8 cellular contexts compared by ENCODE assay signal in the genomic region with DNA sequence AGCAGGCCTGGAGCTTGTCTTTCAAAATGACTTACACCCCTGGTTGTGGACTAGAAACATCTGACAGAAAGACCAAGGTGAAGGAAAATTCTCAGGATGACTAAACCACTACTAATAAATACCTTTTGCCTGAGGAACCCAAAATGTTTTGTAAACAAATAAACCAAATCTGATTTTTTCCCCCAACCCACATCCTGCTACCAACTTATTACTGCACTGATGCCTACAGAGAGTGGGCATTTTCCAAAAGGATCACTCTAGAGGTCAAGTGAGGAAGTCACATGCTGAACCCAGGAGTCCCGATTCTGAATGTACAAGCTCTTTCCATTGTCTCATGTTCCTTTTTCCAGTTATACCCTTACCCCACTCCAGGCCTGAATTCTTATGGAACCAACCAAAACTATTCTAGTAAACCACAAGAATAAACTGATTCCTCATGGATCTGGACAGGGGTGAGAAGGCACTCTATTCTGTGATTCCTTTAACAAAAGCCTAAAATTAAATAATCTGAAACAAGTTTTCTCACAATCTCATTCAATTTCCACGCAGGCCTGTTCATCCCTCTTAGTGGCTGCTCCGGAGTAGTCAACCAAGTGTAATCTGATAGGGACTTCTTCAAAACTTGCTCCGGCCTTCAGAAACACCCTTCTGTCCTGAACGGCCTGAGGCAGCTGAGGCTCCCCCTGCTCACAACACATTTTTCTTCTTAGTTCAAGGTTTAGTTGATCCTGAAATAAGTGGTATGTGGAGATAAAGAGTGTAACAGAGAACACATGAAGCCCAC. TPM values are rescaled to one million over a fixed set of nuclear protein-coding genes. Genes with fewer than 3 reads are reported as not detected.
A peak's percentile ranks its signal among the peaks of the same experiment; 100 is the strongest.
DNase-seq lines count a peak whose midpoint lies in the region; ATAC-seq, FAIRE-seq and TF ChIP-seq lines count a peak whose summit lies in the region.

No MANE protein-coding gene starts in this region.

- peak overlapping the region; percentile 90 for H3K4me3 Mint-ChIP-seq in astrocyte (ENCODE audit: unreplicated experiment)

- H2BK120ac ChIP-seq in mesendoderm (ENCODE audit: low read depth, low read length), result no peak overlapping the region

- H3K36me3 ChIP-seq in astrocyte (ENCODE audit: insufficient read depth, low read length) (peaks cover 22% of the 10 kb centered on the region), mesendoderm (ENCODE audit: control insufficient read depth, insufficient read depth, low read length) (no peaks in the 10 kb centered on the region)

- H3K79me1 ChIP-seq in mesendoderm (ENCODE audit: low read length), result peaks cover 8% of the 10 kb centered on the region

- no peak overlapping the region for H3K23ac ChIP-seq in mesendoderm (ENCODE audit: low read length)

- CTCF ChIA-PET in A549 (lab: Yijun Ruan, JAX), result interaction anchor here (0.6 to 42.1 kb wide), 8 partner anchors 10 to 40 kb away, joined by 3 to 831 read pairs (median 10); no protein-coding TSS in a partner anchor

- H3K4me1 ChIP-seq in A549 (peaks cover 17% of the 10 kb centered on the region), astrocyte (ENCODE audit: insufficient read depth, low read length) (peaks cover 29% of the 10 kb centered on the region), mesendoderm (ENCODE audit: control insufficient read depth, low read depth, low read length) (peaks cover 4% of the 10 kb centered on the region)

- H4K8ac ChIP-seq in mesendoderm (ENCODE audit: low read depth, low read length), result no peak overlapping the region

- no peak overlapping the region for H2AK5ac ChIP-seq in mesendoderm (ENCODE audit: low read length)

- H3K4me3 ChIP-seq in A549, result peak overlapping the region; percentile 84; the same call in 2 of the 3 replicates
- peak overlapping the region; percentile 70 for H3K4me3 ChIP-seq in HL-60 (replicated peaks; ENCODE audit: insufficient read depth, low read length)
- H3K4me3 ChIP-seq in astrocyte (ENCODE audit: insufficient read depth, low read depth, low read length), result peak overlapping the region; percentile 92
- no peak overlapping the region for H3K4me3 ChIP-seq in mesendoderm (ENCODE audit: low read length)

- no peaks in the 10 kb centered on the region for H3K9me3 Mint-ChIP-seq in astrocyte (ENCODE audit: unreplicated experiment)

- no peaks in the 10 kb centered on the region for H3K27me3 ChIP-seq in HL-60 (ENCODE audit: insufficient read depth, poor library complexity, severe bottlenecking)
- H3K27me3 ChIP-seq in astrocyte (ENCODE audit: insufficient read depth, low read length), result no peaks in the 10 kb centered on the region
- H3K27me3 ChIP-seq in mesendoderm (ENCODE audit: insufficient read depth, low read length, poor library complexity), result no peaks in the 10 kb centered on the region

- TF ChIP-seq CTCF in A549 (IDR thresholded peaks at IDR 0.05) (no peak), HL-60 (IDR thresholded peaks at IDR 0.05; ENCODE audit: insufficient read depth, low read length) (no peak), astrocyte (IDR thresholded peaks at IDR 0.05; ENCODE audit: insufficient read depth, low read depth, low read length) (no peak)

- no peak for TF ChIP-seq RAD21 in A549 (conservative IDR thresholded peaks at IDR 0.05 in 1 of 2, IDR thresholded peaks at IDR 0.05 in 1 of 2)

- POLR2A ChIA-PET in A549 (lab: Yijun Ruan, JAX), result interaction anchor here (2.6 kb wide), 1 partner anchor 10 kb away, joined by 8 read pairs; no protein-coding TSS in a partner anchor

- H4K5ac ChIP-seq in mesendoderm (ENCODE audit: low read length), result no peak overlapping the region

- H3K4me1 Mint-ChIP-seq in astrocyte (ENCODE audit: low read depth, unreplicated experiment), result peaks cover 12% of the 10 kb centered on the region

- no peaks in the 10 kb centered on the region for H3K27me3 Mint-ChIP-seq in astrocyte (ENCODE audit: low read depth, unreplicated experiment)

- no peak for FAIRE-seq in A549 (lab: Jason Lieb, UNC)
- no peak for FAIRE-seq in astrocyte (lab: Jason Lieb, UNC)

- TF ChIP-seq EP300 in A549 (IDR thresholded peaks at IDR 0.05), result no peak

- H3K9ac ChIP-seq in astrocyte (ENCODE audit: low read length) (peak overlapping the region; percentile 93), mesendoderm (ENCODE audit: low read length) (no peak overlapping the region)

- H3K79me2 ChIP-seq in astrocyte (ENCODE audit: insufficient read depth, low read length), result peaks cover 62% of the 10 kb centered on the region
- peaks cover 7% of the 10 kb centered on the region for H3K79me2 ChIP-seq in mesendoderm (ENCODE audit: control insufficient read depth, insufficient read depth, low read length)

- peak overlapping the region; percentile 88 for H3K27ac Mint-ChIP-seq in astrocyte (ENCODE audit: unreplicated experiment)

- H2AFZ ChIP-seq in astrocyte (ENCODE audit: low read depth, low read length), result no peak overlapping the region

- DNase-seq in A549 (ENCODE audit: low read depth in 1 of 2, low spot score in 1 of 2) (no peak), HL-60 (ENCODE audit: low read depth in 1 of 2, low spot score in 1 of 2) (no peak), astrocyte (ENCODE audit: low read depth) (peak; percentile 31), mesendoderm (no peak), GM19238 (ENCODE audit: insufficient read length, low spot score) (no peak), GOT3 (lab: John Stamatoyannopoulos, UW) (no peak)

- H3K18ac ChIP-seq in mesendoderm (ENCODE audit: low read length), result no peak overlapping the region

- WGBS in A549 (ENCODE audit: missing lambda C conversion rate), result 80% methylated on average over 5 of the region's 5 CpGs
- WGBS in mesendoderm (ENCODE audit: extremely low coverage, insufficient coverage, low lambda C conversion rate), result no CpG with 5 or more reads among the region's 5 CpGs

- peaks cover 11% of the 10 kb centered on the region for H3K36me3 Mint-ChIP-seq in astrocyte (ENCODE audit: low read depth, unreplicated experiment)

- H2BK5ac ChIP-seq in mesendoderm (ENCODE audit: low read length), result no peak overlapping the region

- no peak overlapping the region for H2BK15ac ChIP-seq in mesendoderm (replicated peaks; ENCODE audit: low read depth)

- H3K9me3 ChIP-seq in A549 (no peaks in the 10 kb centered on the region), astrocyte (ENCODE audit: insufficient read depth, low read depth, low read length) (no peaks in the 10 kb centered on the region)

- peak overlapping the region; percentile 97 for H3K4me2 ChIP-seq in A549
- H3K4me2 ChIP-seq in astrocyte (ENCODE audit: low read length), result peak overlapping the region; percentile 99
- H3K4me2 ChIP-seq in mesendoderm (ENCODE audit: low read length), result no peak overlapping the region

- H3K27ac ChIP-seq in A549 (no peak overlapping the region), HL-60 (replicated peaks) (peak overlapping the region; percentile 97; the same call in 1 of the 2 replicates), astrocyte (ENCODE audit: low read depth, low read length) (peak overlapping the region; percentile 93), mesendoderm (ENCODE audit: low read depth, low read length) (no peak overlapping the region)

- H3K56ac ChIP-seq in mesendoderm (ENCODE audit: low read length), result peak overlapping the region; percentile 44

- peaks cover 43% of the 10 kb centered on the region for H4K20me1 ChIP-seq in astrocyte (ENCODE audit: insufficient read depth, low read length)

- no peak overlapping the region for H3K4ac ChIP-seq in mesendoderm (ENCODE audit: low read depth, low read length)

- no peak for ATAC-seq in A549
- ATAC-seq in HG03108 (IDR thresholded peaks at IDR 0.05; ENCODE audit: unreplicated experiment), result no peak
- no peak for ATAC-seq in GM19397 (IDR thresholded peaks at IDR 0.05; ENCODE audit: unreplicated experiment)

- TF ChIP-seq POLR2A in A549 (IDR thresholded peaks at IDR 0.05; ENCODE audit: low read length), result no peak

TF ChIP-seq in A549, 52 proteins besides CTCF, POLR2A, EP300 and RAD21:
- no peak for TF ChIP-seq SREBF2 (IDR thresholded peaks at IDR 0.05)
- TF ChIP-seq RCOR1 (IDR thresholded peaks at IDR 0.05; ENCODE audit: low read depth, low read length), result no peak
- TF ChIP-seq KDM5A (IDR thresholded peaks at IDR 0.05), result no peak

RNA-seq across cellular contexts. Expression of a gene that starts 1.4 kb away (rescaled TPM):
- polyA plus RNA-seq in A549 (2011; rRNA removed), result 34.4 and 37.7 TPM in 2 replicates
- 32.3 and 37.4 TPM in 2 replicates for polyA plus RNA-seq in A549 (2012; cell fraction: cytosol; rRNA removed)
- 37.4 and 40.0 TPM in 2 replicates for polyA plus RNA-seq in A549 (2012; cell fraction: nucleus; rRNA removed)
- 26.3 to 27.6 TPM (median 26.8 TPM) in 3 replicates for polyA plus RNA-seq in A549 (2017; fragmentation: RNase III; extraction: RNeasy Plus Mini Kit Qiagen cat#74134 plus additional on column Dnase treatment)
- polyA minus RNA-seq in A549 (2011; rRNA and poly(A)+ RNA removed), result 78.2 and 106 TPM in 2 replicates
- 59.4 and 67.8 TPM in 2 replicates for total RNA-seq in astrocyte
- 17.0 TPM for polyA plus RNA-seq in mesendoderm (2013, experiment 1 of 2)
- 17.2 TPM for polyA plus RNA-seq in mesendoderm (2013, experiment 2 of 2)

RNA-seq across cellular contexts. Expression of a gene that starts 21.2 kb away (rescaled TPM):
- polyA plus RNA-seq in A549 (2011; rRNA removed) (55.9 and 70.0 TPM in 2 replicates), A549 (2017; fragmentation: RNase III; extraction: RNeasy Plus Mini Kit Qiagen cat#74134 plus additional on column Dnase treatment) (49.7 to 60.1 TPM (median 59.2 TPM) in 3 replicates)
- 20.8 and 28.8 TPM in 2 replicates for polyA plus RNA-seq in A549 (2012; cell fraction: cytosol; rRNA removed)
- polyA plus RNA-seq in A549 (2012; cell fraction: nucleus; rRNA removed), result 42.8 and 52.1 TPM in 2 replicates
- 105 and 132 TPM in 2 replicates for polyA minus RNA-seq in A549 (2011; rRNA and poly(A)+ RNA removed)
- total RNA-seq in astrocyte, result 55.3 and 61.3 TPM in 2 replicates
- polyA plus RNA-seq in mesendoderm (2013, experiment 1 of 2), result 24.0 TPM
- polyA plus RNA-seq in mesendoderm (2013, experiment 2 of 2), result 25.6 TPM

RNA-seq across cellular contexts. Expression of a gene that starts 43.7 kb away (rescaled TPM):
- 14.0 and 14.3 TPM in 2 replicates for polyA plus RNA-seq in A549 (2011; rRNA removed)
- 12.8 and 19.3 TPM in 2 replicates for polyA plus RNA-seq in A549 (2012; cell fraction: cytosol; rRNA removed)
- polyA plus RNA-seq in A549 (2012; cell fraction: nucleus; rRNA removed), result 34.6 and 46.3 TPM in 2 replicates
- 16.3 to 18.4 TPM (median 17.5 TPM) in 3 replicates for polyA plus RNA-seq in A549 (2017; fragmentation: RNase III; extraction: RNeasy Plus Mini Kit Qiagen cat#74134 plus additional on column Dnase treatment)
- polyA minus RNA-seq in A549 (2011; rRNA and poly(A)+ RNA removed), result 52.0 and 52.8 TPM in 2 replicates
- 15.4 and 19.1 TPM in 2 replicates for total RNA-seq in astrocyte
- 18.8 TPM for polyA plus RNA-seq in mesendoderm (2013, experiment 1 of 2)
- 21.8 TPM for polyA plus RNA-seq in mesendoderm (2013, experiment 2 of 2)

RNA-seq across cellular contexts. Expression of a gene that starts 46.7 kb away (rescaled TPM):
- polyA plus RNA-seq in A549 (2011; rRNA removed) (28.6 and 35.4 TPM in 2 replicates), A549 (2017; fragmentation: RNase III; extraction: RNeasy Plus Mini Kit Qiagen cat#74134 plus additional on column Dnase treatment) (9.0 to 12.8 TPM (median 12.6 TPM) in 3 replicates)
- 19.1 and 19.4 TPM in 2 replicates for polyA plus RNA-seq in A549 (2012; cell fraction: cytosol; rRNA removed)
- 64.4 and 65.2 TPM in 2 replicates for polyA plus RNA-seq in A549 (2012; cell fraction: nucleus; rRNA removed)
- 29.6 and 37.7 TPM in 2 replicates for polyA minus RNA-seq in A549 (2011; rRNA and poly(A)+ RNA removed)
- total RNA-seq in astrocyte, result 7.2 and 7.3 TPM in 2 replicates
- polyA plus RNA-seq in mesendoderm (2013, experiment 1 of 2), result 8.0 TPM
- 8.6 TPM for polyA plus RNA-seq in mesendoderm (2013, experiment 2 of 2)

Comparison
In these comparisons a context has a peak if more than half of its experiments do, and no peak if none do; other contexts are left out.
1. H3K27ac ChIP-seq: peak in HL-60 (single experiment) and astrocyte (single experiment); none in A549 (0 of 2) and mesendoderm (single experiment).